In genomic region chr7:137020351-137020750, GRCh38 we compare ENCODE assay signal across 29 cellular contexts.
DNase-seq lines count a peak whose midpoint lies in the region; ATAC-seq and TF ChIP-seq lines count a peak whose summit lies in the region.
"Had no signal": no experiment of that assay in that cellular context is flagged by ENCODE, and none has a peak within 500 bp of the region (broad histone marks: within the 10 kb centered on the region; RNA-seq: fewer than 3 reads in every experiment).

No MANE protein-coding gene starts in this region.

- H3K36me3 Mint-ChIP-seq in activated naive CD8-positive, alpha-beta T cell treated with anti-CD3 and anti-CD28 coated beads for 36 hours: no peaks in the 10 kb centered on the region
- H3K36me3 Mint-ChIP-seq: activated naive CD4-positive, alpha-beta T cell treated with anti-CD3 and anti-CD28 coated beads, Interleukin-2, amount 10 ng/mL, durations not matched to agents 7 days and 5 days; brain; CD8-positive, alpha-beta memory T cell; natural killer cell had no signal

- no peak for TF ChIP-seq CTCF in GM13976 (IDR thresholded peaks at IDR 0.05; ENCODE audit: borderline replicate concordance, control extremely low read depth, extremely low read depth, insufficient read depth, missing control alignments)

- DNase-seq in NCI-H748 (lab: John Stamatoyannopoulos, UW; ENCODE audit: unreplicated experiment) (peak; percentile 41), NCI-H748 treated with DMSO at 0.1 percent for 48 hours (lab: John Stamatoyannopoulos, UW) (no peak), NCI-H69 (lab: John Stamatoyannopoulos, UW) (peak; percentile 48), brain pericyte (ENCODE audit: low read depth, low spot score) (peak; percentile 53), GM13976 (ENCODE audit: low spot score) (no peak), HK-2 (ENCODE audit: unreplicated experiment) (no peak)
- DNase-seq in activated naive CD8-positive, alpha-beta T cell treated with anti-CD3 and anti-CD28 coated beads for 36 hours: no peak
- DNase-seq: ACHN; activated CD8-positive, alpha-beta T cell treated with anti-CD3 and anti-CD28 coated beads for 36 hours; activated naive CD4-positive, alpha-beta T cell treated with anti-CD3 and anti-CD28 coated beads, Interleukin-2, amount 10 ng/mL, durations not matched to agents 7 days and 5 days; amniotic stem cell; CD8-positive, alpha-beta memory T cell; DMS 273 treated with DMSO at 0.1 percent for 48 hours; dorsolateral prefrontal cortex; kidney glomerular epithelial cell; MM.1S; natural killer cell; NCI-H187 treated with DMSO at 0.1 percent for 48 hours; nucleus accumbens; Peyer's patch; psoas muscle; stimulated activated CD4-positive, alpha-beta T cell treated with anti-CD3 and anti-CD28 coated beads, Interleukin-4, amount 100 ng/mL, for 1 hour; stomach; SW 1271 had no signal

- H3K4me3 Mint-ChIP-seq in activated naive CD8-positive, alpha-beta T cell treated with anti-CD3 and anti-CD28 coated beads for 36 hours: no peak overlapping the region
- H3K4me3 Mint-ChIP-seq: activated CD8-positive, alpha-beta T cell treated with anti-CD3 and anti-CD28 coated beads for 36 hours; activated naive CD4-positive, alpha-beta T cell treated with anti-CD3 and anti-CD28 coated beads, Interleukin-2, amount 10 ng/mL, durations not matched to agents 7 days and 5 days; activated T-helper 17 cell treated with anti-CD3 and anti-CD28 coated beads, Interleukin-2, amount 50 U/mL, for 72 hours; brain; CD8-positive, alpha-beta memory T cell; natural killer cell had no signal

- no peak overlapping the region for H3K27ac Mint-ChIP-seq in activated naive CD8-positive, alpha-beta T cell treated with anti-CD3 and anti-CD28 coated beads for 36 hours
- H3K27ac Mint-ChIP-seq: activated CD8-positive, alpha-beta T cell treated with anti-CD3 and anti-CD28 coated beads for 36 hours; activated naive CD4-positive, alpha-beta T cell treated with anti-CD3 and anti-CD28 coated beads, Interleukin-2, amount 10 ng/mL, durations not matched to agents 7 days and 5 days; activated T-helper 17 cell treated with anti-CD3 and anti-CD28 coated beads, Interleukin-2, amount 50 U/mL, for 72 hours; brain; CD8-positive, alpha-beta memory T cell; natural killer cell had no signal

- no peak for ATAC-seq in GM21723 (IDR thresholded peaks at IDR 0.05; ENCODE audit: unreplicated experiment)
- ATAC-seq: activated CD8-positive, alpha-beta T cell treated with anti-CD3 and anti-CD28 coated beads for 36 hours; activated T-helper 17 cell treated with anti-CD3 and anti-CD28 coated beads, Interleukin-2, amount 50 U/mL, for 72 hours; gastroesophageal sphincter; natural killer cell; psoas muscle; sciatic nerve had no signal

- no peaks in the 10 kb centered on the region for H3K9me3 Mint-ChIP-seq in activated naive CD8-positive, alpha-beta T cell treated with anti-CD3 and anti-CD28 coated beads for 36 hours
- H3K9me3 Mint-ChIP-seq: activated CD8-positive, alpha-beta T cell treated with anti-CD3 and anti-CD28 coated beads for 36 hours had no signal

- H3K27me3 Mint-ChIP-seq in activated naive CD8-positive, alpha-beta T cell treated with anti-CD3 and anti-CD28 coated beads for 36 hours: no peaks in the 10 kb centered on the region
- H3K27me3 Mint-ChIP-seq: activated CD8-positive, alpha-beta T cell treated with anti-CD3 and anti-CD28 coated beads for 36 hours; activated naive CD4-positive, alpha-beta T cell treated with anti-CD3 and anti-CD28 coated beads, Interleukin-2, amount 10 ng/mL, durations not matched to agents 7 days and 5 days; activated T-helper 17 cell treated with anti-CD3 and anti-CD28 coated beads, Interleukin-2, amount 50 U/mL, for 72 hours; brain; CD8-positive, alpha-beta memory T cell had no signal

- in situ Hi-C loops in GM13976 (cut with MboI; ENCODE audit: low sequenced_read_pairs, unreplicated experiment): no loop called here

- H3K4me1 Mint-ChIP-seq in activated naive CD8-positive, alpha-beta T cell treated with anti-CD3 and anti-CD28 coated beads for 36 hours: no peaks in the 10 kb centered on the region
- H3K4me1 Mint-ChIP-seq: activated naive CD4-positive, alpha-beta T cell treated with anti-CD3 and anti-CD28 coated beads, Interleukin-2, amount 10 ng/mL, durations not matched to agents 7 days and 5 days; activated T-helper 17 cell treated with anti-CD3 and anti-CD28 coated beads, Interleukin-2, amount 50 U/mL, for 72 hours; CD8-positive, alpha-beta memory T cell; natural killer cell had no signal

Comparison
In these comparisons a context has a peak if more than half of its experiments do, and no peak if none do; other contexts are left out.
1. DNase-seq: peak in NCI-H748 (single experiment), NCI-H69 (single experiment) and brain pericyte (single experiment); none in NCI-H748 treated with DMSO at 0.1 percent for 48 hours (single experiment), activated naive CD8-positive, alpha-beta T cell treated with anti-CD3 and anti-CD28 coated beads for 36 hours (single experiment), GM13976 (single experiment) and HK-2 (single experiment).